ENCODE assay signal across 31 cellular contexts in genomic region chr2:16471031-16471430, GRCh38.
"Had no signal": no experiment of that assay in that cellular context is flagged by ENCODE, and none has a peak within 500 bp of the region (broad histone marks: within the 10 kb centered on the region; RNA-seq: fewer than 3 reads in every experiment).

No MANE protein-coding gene starts in this region.

- H3K4me1 ChIP-seq: parathyroid adenoma, psoas muscle, right atrium auricular region, spleen, thyroid gland, tibial nerve, upper lobe of left lung, vagina had no signal

- H3K9me3 Mint-ChIP-seq: naive thymus-derived CD8-positive, alpha-beta T cell; natural killer cell treated with Interleukin-12 subunit alpha and Interleukin-12 subunit beta and Interleukin-15 and Interleukin-18, amount 100 ng/mL, for 72 hours; stimulated activated memory B cell treated with anti-CD40 and anti-IgM and Interleukin-4, amounts not matched to agents 10 μg/mL and 1 μg/mL and 100 μg/mL, for 72 hours; stimulated activated naive CD8-positive, alpha-beta T cell treated with anti-CD3 and anti-CD28 coated beads, Interleukin-15, amount 100 ng/mL, for 72 hours had no signal

- H3K36me3 Mint-ChIP-seq: naive B cell; naive thymus-derived CD8-positive, alpha-beta T cell; natural killer cell treated with Interleukin-12 subunit alpha and Interleukin-12 subunit beta and Interleukin-15 and Interleukin-18, amount 100 ng/mL, for 72 hours; stimulated activated memory B cell treated with anti-CD40 and anti-IgM and Interleukin-4, amounts not matched to agents 10 μg/mL and 1 μg/mL and 100 μg/mL, for 72 hours had no signal

- H3K4me3 ChIP-seq: ovary, psoas muscle, right atrium auricular region, skin epidermis, smooth muscle cell, spleen, suprapubic skin, thoracic aorta, thyroid gland, tibial nerve, upper lobe of left lung, vagina had no signal

- H3K36me3 ChIP-seq: neutrophil, ovary, right atrium auricular region, spleen, suprapubic skin, thoracic aorta, thyroid gland, tibial nerve, upper lobe of left lung, vagina had no signal

- H3K4me3 Mint-ChIP-seq: naive thymus-derived CD8-positive, alpha-beta T cell; natural killer cell treated with Interleukin-12 subunit alpha and Interleukin-12 subunit beta and Interleukin-15 and Interleukin-18, amount 100 ng/mL, for 72 hours; stimulated activated memory B cell treated with anti-CD40 and anti-IgM and Interleukin-4, amounts not matched to agents 10 μg/mL and 1 μg/mL and 100 μg/mL, for 72 hours; stimulated activated naive CD8-positive, alpha-beta T cell treated with anti-CD3 and anti-CD28 coated beads, Interleukin-15, amount 100 ng/mL, for 72 hours had no signal

- H3K27ac Mint-ChIP-seq: naive B cell; naive thymus-derived CD8-positive, alpha-beta T cell; natural killer cell treated with Interleukin-12 subunit alpha and Interleukin-12 subunit beta and Interleukin-15 and Interleukin-18, amount 100 ng/mL, for 72 hours; stimulated activated memory B cell treated with anti-CD40 and anti-IgM and Interleukin-4, amounts not matched to agents 10 μg/mL and 1 μg/mL and 100 μg/mL, for 72 hours; stimulated activated naive CD8-positive, alpha-beta T cell treated with anti-CD3 and anti-CD28 coated beads, Interleukin-15, amount 100 ng/mL, for 72 hours had no signal

- H3K4me1 Mint-ChIP-seq: naive B cell; naive thymus-derived CD8-positive, alpha-beta T cell; stimulated activated memory B cell treated with anti-CD40 and anti-IgM and Interleukin-4, amounts not matched to agents 10 μg/mL and 1 μg/mL and 100 μg/mL, for 72 hours; stimulated activated naive CD8-positive, alpha-beta T cell treated with anti-CD3 and anti-CD28 coated beads, Interleukin-15, amount 100 ng/mL, for 72 hours had no signal

- H3K27me3 Mint-ChIP-seq: stimulated activated naive CD8-positive, alpha-beta T cell treated with anti-CD3 and anti-CD28 coated beads, Interleukin-15, amount 100 ng/mL, for 72 hours had no signal

- H3K27ac ChIP-seq: neutrophil, ovary, parathyroid adenoma, psoas muscle, right atrium auricular region, spleen, suprapubic skin, thoracic aorta, thyroid gland, tibial nerve, upper lobe of left lung, vagina had no signal

- H3K9me3 ChIP-seq: neutrophil, ovary, psoas muscle, right atrium auricular region, spleen, suprapubic skin, thoracic aorta, thyroid gland, tibial nerve, upper lobe of left lung, vagina had no signal

- DNase-seq: naive B cell; naive thymus-derived CD8-positive, alpha-beta T cell; nucleus accumbens; ovary; posterior cingulate gyrus; psoas muscle; retina; spleen; stimulated activated CD4-positive, alpha-beta T cell treated with anti-CD3 and anti-CD28 coated beads, Interleukin-12 subunit alpha, Interleukin-12 subunit beta, amount 100 ng/mL, for 4 hours; stimulated activated CD4-positive, alpha-beta T cell treated with anti-CD3 and anti-CD28 coated beads, Interleukin-1b, Interleukin-23, amount 100 ng/mL, for 48 hours; stimulated activated CD4-positive, alpha-beta T cell treated with anti-CD3 and anti-CD28 coated beads, Interleukin-4, amount 100 ng/mL, for 1 hour; stimulated activated CD4-positive, alpha-beta T cell treated with anti-CD3 and anti-CD28 coated beads, Interleukin-4, amount 100 ng/mL, for 4 hours; stimulated activated CD8-positive, alpha-beta memory T cell treated with anti-CD3 and anti-CD28 coated beads, Interleukin-4, amount 100 ng/mL, for 48 hours; stimulated activated naive CD4-positive, alpha-beta T cell; stimulated activated naive CD8-positive, alpha-beta T cell treated with anti-CD3 and anti-CD28 coated beads, Interleukin-15, amount 100 ng/mL, for 72 hours; stimulated activated naive CD8-positive, alpha-beta T cell treated with anti-CD3 and anti-CD28 coated beads, Interleukin-15, Interleukin-2, amounts not matched to agents 100 U/mL and 50 U/mL, for 24 hours; substantia nigra; thyroid gland; trophoblast cell; upper lobe of left lung had no signal
